Comparison of ENCODE assay signal across 8 cellular contexts in the genomic region with DNA sequence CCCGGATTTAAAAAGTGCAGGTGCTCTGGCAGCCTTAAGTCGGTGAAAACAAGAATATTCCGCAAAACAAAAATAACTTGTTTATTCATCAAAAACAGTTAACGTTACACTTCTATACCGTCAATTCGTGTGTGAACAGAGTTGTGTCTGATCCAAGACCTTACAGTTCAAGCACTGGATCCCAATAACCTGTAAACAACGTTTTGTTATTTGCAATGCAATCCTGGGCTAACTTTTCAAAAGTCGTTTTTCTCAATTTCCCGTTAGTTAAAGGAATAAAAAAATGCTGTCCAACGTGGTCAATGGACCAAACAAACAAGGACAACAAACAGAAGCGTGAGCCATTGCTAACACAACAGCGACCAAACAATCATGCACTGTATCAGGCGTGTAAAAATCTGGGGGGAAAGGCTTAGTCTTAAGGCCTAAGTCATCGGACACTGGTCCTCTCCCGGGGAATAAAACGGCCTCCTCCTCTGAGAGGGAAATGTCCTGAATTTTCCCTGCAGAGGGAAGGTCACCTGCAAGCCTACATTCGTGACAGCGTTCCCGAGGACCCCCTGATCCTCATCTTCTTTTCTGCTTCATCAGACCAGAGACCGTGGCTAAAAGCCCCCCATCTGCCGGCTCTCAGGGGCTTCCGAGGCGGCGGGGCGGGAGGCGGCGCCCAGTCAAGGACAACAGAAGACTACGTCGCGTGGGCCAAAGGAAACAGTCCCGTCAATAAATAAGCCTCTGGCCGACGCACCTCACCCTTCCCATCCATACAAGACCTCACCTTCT. TPM values are rescaled to one million over a fixed set of nuclear protein-coding genes. Genes with fewer than 3 reads are reported as not detected.
DNase-seq lines count a peak whose midpoint lies in the region; ATAC-seq and TF ChIP-seq lines count a peak whose summit lies in the region.

No MANE protein-coding gene starts in this region.

- H3K4me3 ChIP-seq in GM06990 (replicated peaks; ENCODE audit: low read depth, low read length) (peak overlapping the region; percentile 70), brain microvascular endothelial cell (ENCODE audit: low read depth, low read length) (peak overlapping the region; percentile 93)

- ATAC-seq in GM21723 (IDR thresholded peaks at IDR 0.05; ENCODE audit: unreplicated experiment) (peak; percentile 28), left colon (peak; percentile 24)

- DNase-seq in GM06990 (ENCODE audit: extremely low read depth, insufficient read length) (no peak), brain microvascular endothelial cell (no peak), left colon (no peak), stromal cell of bone marrow (ENCODE audit: low read depth) (peak; percentile 4), GM19240 (ENCODE audit: insufficient read length, low spot score) (no peak), T1000 (lab: John Stamatoyannopoulos, UW) (no peak)

- intact Hi-C loops in left colon (cut with DNase I, micrococcal nuclease) = loop anchor here in 1 of 2 donors (10.0 kb wide), 1 partner anchor 64 kb away; no protein-coding TSS in a partner anchor

- H3K27ac ChIP-seq in KOPT-K1 (ENCODE audit: low read depth, low read length, poor library complexity, severe bottlenecking) (peak overlapping the region; percentile 79), brain microvascular endothelial cell (peak overlapping the region; percentile 91)

- in situ Hi-C loops in brain microvascular endothelial cell (cut with HindIII; ENCODE audit: low pct_ligation_motif_present, low sequenced_read_pairs) = no loop called here

- H3K27me3 ChIP-seq in GM06990 (replicated peaks; ENCODE audit: control insufficient read depth, insufficient read depth, low read length) (no peaks in the 10 kb centered on the region), brain microvascular endothelial cell (replicated peaks) (no peaks in the 10 kb centered on the region)

- H3K9me3 ChIP-seq in KOPT-K1 (ENCODE audit: insufficient read depth, low read length, poor library complexity, severe bottlenecking) = no peaks in the 10 kb centered on the region

- H3K36me3 ChIP-seq in GM06990 (ENCODE audit: control insufficient read depth, insufficient read depth, low read length) = peaks cover 7% of the 10 kb centered on the region
- peaks cover 44% of the 10 kb centered on the region for H3K36me3 ChIP-seq in KOPT-K1 (ENCODE audit: insufficient read depth, low read length)
- peaks cover 32% of the 10 kb centered on the region for H3K36me3 ChIP-seq in brain microvascular endothelial cell (replicated peaks)

- TF ChIP-seq CTCF in GM06990 (IDR thresholded peaks at IDR 0.05; ENCODE audit: insufficient read depth, low read length, poor library complexity, severe bottlenecking) (no peak), brain microvascular endothelial cell (IDR thresholded peaks at IDR 0.05; ENCODE audit: low read depth, low read length, missing control alignments) (no peak)

RNA-seq across cellular contexts. Expression of a gene that starts 0.5 kb away (rescaled TPM):
- 100 to 1,000 TPM; 169 to 190 TPM for total RNA-seq in left colon

RNA-seq across cellular contexts. Expression of a gene that starts 0.9 kb away (rescaled TPM):
- 100 to 1,000 TPM; 441 to 460 TPM for total RNA-seq in left colon
